Comparison of ENCODE assay signal across 29 cellular contexts in genomic region chr20:51144476-51144875, GRCh38.
"Had no signal": no experiment of that assay in that cellular context is flagged by ENCODE, and none has a peak within 500 bp of the region (broad histone marks: within the 10 kb centered on the region; RNA-seq: fewer than 3 reads in every experiment).

No MANE protein-coding gene starts in this region.

- H3K27ac Mint-ChIP-seq: naive thymus-derived CD4-positive, alpha-beta T cell; stimulated activated naive CD8-positive, alpha-beta T cell treated with anti-CD3 and anti-CD28 coated beads, Interleukin-15, amount 100 ng/mL, for 72 hours had no signal

- H3K4me3 Mint-ChIP-seq: naive thymus-derived CD4-positive, alpha-beta T cell; nephron; stimulated activated naive CD8-positive, alpha-beta T cell treated with anti-CD3 and anti-CD28 coated beads, Interleukin-15, amount 100 ng/mL, for 72 hours had no signal

- H3K27ac ChIP-seq: epithelial cell of prostate, foreskin keratinocyte, gastroesophageal sphincter, heart left ventricle, hepatocyte, left lung, ovary, psoas muscle, skin epidermis, spleen, suprapubic skin, transverse colon, upper lobe of right lung, vagina had no signal

- DNase-seq: cortex of kidney; effector CD4-positive, alpha-beta T cell; foreskin keratinocyte; heart left ventricle; left cardiac atrium; left lung; mesenchymal stem cell; midbrain; naive thymus-derived CD4-positive, alpha-beta T cell; nucleus accumbens; ovary; posterior cingulate gyrus; psoas muscle; right cardiac atrium; spleen; stimulated activated CD4-positive, alpha-beta T cell treated with anti-CD3 and anti-CD28 coated beads, Interleukin-15, amount 100 ng/mL, for 24 hours; stimulated activated CD4-positive, alpha-beta T cell treated with anti-CD3 and anti-CD28 coated beads, Interleukin-2, amount 100 ng/mL, for 48 hours; stimulated activated naive CD4-positive, alpha-beta T cell; stimulated activated naive CD8-positive, alpha-beta T cell treated with anti-CD3 and anti-CD28 coated beads, Interleukin-15, amount 100 ng/mL, for 72 hours; transverse colon; upper lobe of right lung had no signal

- H3K4me3 ChIP-seq: gastroesophageal sphincter, heart left ventricle, hepatocyte, left lung, ovary, psoas muscle, skin epidermis, spleen, suprapubic skin, transverse colon, upper lobe of right lung, vagina had no signal

- H3K4me1 Mint-ChIP-seq: naive thymus-derived CD4-positive, alpha-beta T cell; nephron; stimulated activated naive CD8-positive, alpha-beta T cell treated with anti-CD3 and anti-CD28 coated beads, Interleukin-15, amount 100 ng/mL, for 72 hours had no signal

- H3K79me2 ChIP-seq: hepatocyte had no signal

- H2AFZ ChIP-seq: hepatocyte had no signal

- H3K4me1 ChIP-seq: foreskin keratinocyte, gastroesophageal sphincter, heart left ventricle, left lung, psoas muscle, spleen, suprapubic skin, upper lobe of right lung, vagina had no signal

- H3K36me3 Mint-ChIP-seq: naive thymus-derived CD4-positive, alpha-beta T cell had no signal

- H3K4me2 ChIP-seq: hepatocyte had no signal

- H3K36me3 ChIP-seq: gastroesophageal sphincter, heart left ventricle, left lung, ovary, spleen, suprapubic skin, transverse colon, upper lobe of right lung, vagina had no signal

- H3K9me3 ChIP-seq: ovary, psoas muscle, suprapubic skin, upper lobe of right lung, vagina had no signal

- H3K27me3 ChIP-seq: hepatocyte, ovary, transverse colon, vagina had no signal

- ATAC-seq: esophagus mucosa; foreskin keratinocyte; gastroesophageal sphincter; heart left ventricle; left cardiac atrium; left lung; naive thymus-derived CD4-positive, alpha-beta T cell; psoas muscle; right cardiac atrium; stimulated activated naive CD8-positive, alpha-beta T cell treated with anti-CD3 and anti-CD28 coated beads, Interleukin-15, amount 100 ng/mL, for 72 hours; upper lobe of right lung had no signal
